Comparison of ENCODE assay signal across 8 cellular contexts in the genomic region with DNA sequence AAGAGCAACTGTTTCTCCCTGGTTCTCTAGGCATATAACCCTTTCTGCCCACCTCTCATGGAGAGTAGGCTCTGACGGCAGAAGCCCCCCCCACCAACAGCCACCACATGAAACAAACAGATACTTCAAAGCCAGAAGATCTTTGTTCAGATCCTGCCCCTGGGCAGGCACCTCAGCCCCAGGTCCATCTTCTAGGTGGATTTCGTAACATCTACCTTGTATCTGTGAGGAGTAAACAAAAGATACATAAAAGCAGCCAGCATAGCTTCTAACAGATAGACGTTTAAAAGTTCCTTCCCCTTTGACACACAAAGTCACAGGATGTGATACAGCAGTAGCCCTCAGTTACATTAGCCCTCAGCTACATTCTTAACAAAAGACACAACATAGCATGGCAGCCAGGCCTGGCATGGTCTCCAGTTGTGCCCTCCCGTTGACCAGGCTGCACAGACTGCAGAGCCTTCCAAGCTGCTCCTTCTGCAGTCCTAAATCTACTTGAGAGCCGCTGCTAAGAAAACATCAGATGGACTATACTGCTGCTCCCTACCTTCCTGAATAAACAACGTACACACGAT. TPM values are rescaled to one million over a fixed set of nuclear protein-coding genes. Genes with fewer than 3 reads are reported as not detected.
DNase-seq lines count a peak whose midpoint lies in the region; ATAC-seq and TF ChIP-seq lines count a peak whose summit lies in the region.

No MANE protein-coding gene starts in this region.

- intact Hi-C loops in CD8-positive, alpha-beta T cell (cut with DNase I, micrococcal nuclease): no loop called here

- no peaks in the 10 kb centered on the region for H3K27me3 Mint-ChIP-seq in CD8-positive, alpha-beta T cell (ENCODE audit: low read depth)

- peaks cover 15% of the 10 kb centered on the region for H3K36me3 Mint-ChIP-seq in CD8-positive, alpha-beta T cell

- H3K27ac Mint-ChIP-seq in CD8-positive, alpha-beta T cell: peak overlapping the region; percentile 88

- no peaks in the 10 kb centered on the region for H3K36me3 ChIP-seq in CD8-positive, alpha-beta T cell (ENCODE audit: insufficient read depth, low read length)
- H3K36me3 ChIP-seq in RWPE2 (ENCODE audit: low read depth) (peaks cover 25% of the 10 kb centered on the region), parathyroid adenoma (ENCODE audit: control insufficient read depth, insufficient read depth, low read length) (no peaks in the 10 kb centered on the region)

- H3K4me3 ChIP-seq in CD8-positive, alpha-beta T cell (ENCODE audit: low read depth, low read length): peak overlapping the region; percentile 10
- no peak overlapping the region for H3K4me3 ChIP-seq in RWPE2 (ENCODE audit: severe bottlenecking)
- H3K4me3 ChIP-seq in parathyroid adenoma (ENCODE audit: low read depth, low read length): no peak overlapping the region

- peak overlapping the region; percentile 18 for H3K4me2 ChIP-seq in parathyroid adenoma (ENCODE audit: low read length)

- no peaks in the 10 kb centered on the region for H3K27me3 ChIP-seq in CD8-positive, alpha-beta T cell (ENCODE audit: insufficient read depth, low read length)
- H3K27me3 ChIP-seq in RWPE2 (ENCODE audit: insufficient read depth, poor library complexity, severe bottlenecking) (no peaks in the 10 kb centered on the region), parathyroid adenoma (ENCODE audit: control insufficient read depth, insufficient read depth, low read length) (no peaks in the 10 kb centered on the region)

- no peak overlapping the region for H3K9ac ChIP-seq in parathyroid adenoma

- H3K4me1 Mint-ChIP-seq in CD8-positive, alpha-beta T cell (ENCODE audit: low read depth): peaks cover 92% of the 10 kb centered on the region

- no peak overlapping the region for H2AFZ ChIP-seq in parathyroid adenoma

- peak overlapping the region; percentile 25 for H3K27ac ChIP-seq in CD8-positive, alpha-beta T cell (ENCODE audit: low read depth, low read length)
- peak overlapping the region; percentile 54 for H3K27ac ChIP-seq in RWPE2 (ENCODE audit: poor library complexity, severe bottlenecking)
- H3K27ac ChIP-seq in epithelial cell of prostate: peak overlapping the region; percentile 99
- peak overlapping the region; percentile 49 for H3K27ac ChIP-seq in parathyroid adenoma

- no peak for TF ChIP-seq CTCF in CD8-positive, alpha-beta T cell (IDR thresholded peaks at IDR 0.05)
- TF ChIP-seq CTCF in RWPE2 (IDR thresholded peaks at IDR 0.05; ENCODE audit: poor library complexity, severe bottlenecking): no peak
- no peak for TF ChIP-seq CTCF in parathyroid adenoma (IDR thresholded peaks at IDR 0.05)

- DNase-seq in CD8-positive, alpha-beta T cell: peak in 2 of 7 experiments; percentile 31 to 38
- no peak for DNase-seq in RWPE2 (ENCODE audit: low spot score)
- DNase-seq in epithelial cell of prostate (ENCODE audit: low read depth, low spot score): no peak
- DNase-seq in NCI-H2107 treated with DMSO at 0.1 percent for 48 hours (lab: John Stamatoyannopoulos, UW; ENCODE audit: unreplicated experiment): no peak

- H3K4me1 ChIP-seq in CD8-positive, alpha-beta T cell (ENCODE audit: insufficient read depth, low read length): peaks cover 84% of the 10 kb centered on the region
- H3K4me1 ChIP-seq in RWPE2 (ENCODE audit: insufficient read depth, poor library complexity, severe bottlenecking) (peaks cover 70% of the 10 kb centered on the region), parathyroid adenoma (peaks cover 58% of the 10 kb centered on the region)

- peak overlapping the region; percentile 70 for H3K4me3 Mint-ChIP-seq in CD8-positive, alpha-beta T cell

- no peaks in the 10 kb centered on the region for H3K9me3 ChIP-seq in CD8-positive, alpha-beta T cell (ENCODE audit: low read length)
- H3K9me3 ChIP-seq in RWPE2 (ENCODE audit: severe bottlenecking) (no peaks in the 10 kb centered on the region), parathyroid adenoma (ENCODE audit: control insufficient read depth, low read length) (no peaks in the 10 kb centered on the region)

- peaks cover 91% of the 10 kb centered on the region for H3K79me2 ChIP-seq in parathyroid adenoma

- no peaks in the 10 kb centered on the region for H3K9me3 Mint-ChIP-seq in CD8-positive, alpha-beta T cell

- POLR2A ChIA-PET in CD8-positive, alpha-beta T cell (lab: Charles Lee): interaction anchor here (0.7 to 1.5 kb wide), 2 partner anchors 8 to 21 kb away, joined by 4 read pairs; no protein-coding TSS in a partner anchor

- ATAC-seq in CD8-positive, alpha-beta T cell: peak; percentile 41
- ATAC-seq in RWPE2 (ENCODE audit: low read depth) (no peak; the same call in 2 of the 3 replicates), HG03342 (IDR thresholded peaks at IDR 0.05; ENCODE audit: unreplicated experiment) (no peak), HG02852 (IDR thresholded peaks at IDR 0.05; ENCODE audit: unreplicated experiment) (no peak), GM21723 (IDR thresholded peaks at IDR 0.05; ENCODE audit: unreplicated experiment) (no peak)

- CTCF ChIA-PET in CD8-positive, alpha-beta T cell (lab: Charles Lee): interaction anchor here (0.6 to 0.7 kb wide), 2 partner anchors 58 to 120 kb away, joined by 3 read pairs; no protein-coding TSS in a partner anchor

RNA-seq across cellular contexts. Expression of a gene that starts 35.4 kb away (rescaled TPM):
- 100 to 1,000 TPM; 123 to 128 TPM for total RNA-seq in CD8-positive, alpha-beta T cell

Comparison
In these comparisons a context has a peak if more than half of its experiments do, and no peak if none do; other contexts are left out.
1. H3K27ac ChIP-seq: peak in every context shown above with its lines; median percentile 99 in epithelial cell of prostate; 54 in RWPE2; 49 in parathyroid adenoma; 25 in CD8-positive, alpha-beta T cell.